In genomic region chr2:33405180-33406105, GRCh38 we compare ENCODE assay signal across 1 cellular context.
TF ChIP-seq lines count a peak whose summit lies in the region.

No MANE protein-coding gene starts in this region.

TF ChIP-seq in SK-N-SH, 30 proteins besides CTCF, POLR2A, EP300 and RAD21 (continued from another document):
- TF ChIP-seq SMC3 (IDR thresholded peaks at IDR 0.05; ENCODE audit: low read depth, low read length) (no peak), IRF3 (IDR thresholded peaks at IDR 0.05; ENCODE audit: low read depth, low read length) (no peak), NRF1 (IDR thresholded peaks at IDR 0.05; ENCODE audit: low read depth, low read length) (peak; percentile 45; the same call in 1 of the 2 replicates), RXRA (IDR thresholded peaks at IDR 0.05; ENCODE audit: borderline replicate concordance, low read depth) (no peak), USF2 (IDR thresholded peaks at IDR 0.05; ENCODE audit: borderline replicate concordance, low read depth, low read length) (no peak), FOXM1 (IDR thresholded peaks at IDR 0.05; ENCODE audit: low read depth) (0 out of 2 replicates have a peak, but pooled peaks have one; percentile 30), MAX (IDR thresholded peaks at IDR 0.05; ENCODE audit: low read depth) (peak; percentile 52; the same call in 1 of the 2 replicates), FOXJ3 (CRISPR knock-in tag; IDR thresholded peaks at IDR 0.05) (no peak), TAF1 (IDR thresholded peaks at IDR 0.05; ENCODE audit: borderline replicate concordance, low read depth, low read length) (no peak), GATA2 (CRISPR knock-in tag; IDR thresholded peaks at IDR 0.05) (no peak)
